Comparison of ENCODE assay signal across 29 cellular contexts in genomic region chr3:124125320-124125719, GRCh38.
"Had no signal": no experiment of that assay in that cellular context is flagged by ENCODE, and none has a peak within 500 bp of the region (broad histone marks: within the 10 kb centered on the region; RNA-seq: fewer than 3 reads in every experiment).

No MANE protein-coding gene starts in this region.

- H3K4me2 ChIP-seq: neural progenitor cell, smooth muscle cell had no signal

- H3K4me3 ChIP-seq: left ventricle myocardium inferior, lung, neural progenitor cell, psoas muscle, right lobe of liver, smooth muscle cell, suprapubic skin, thoracic aorta, tibial artery, upper lobe of right lung, uterus had no signal

- H3K36me3 ChIP-seq: left ventricle myocardium inferior, neural progenitor cell, neutrophil, right lobe of liver, suprapubic skin, thoracic aorta, tibial artery, upper lobe of right lung, uterus had no signal

- H3K9ac ChIP-seq: neural progenitor cell, parathyroid adenoma had no signal

- H3K4me1 ChIP-seq: neural progenitor cell, right lobe of liver, suprapubic skin, upper lobe of right lung, uterus had no signal

- H3K27ac ChIP-seq: left ventricle myocardium inferior, neural progenitor cell, neutrophil, parathyroid adenoma, psoas muscle, right lobe of liver, suprapubic skin, thoracic aorta, tibial artery, upper lobe of right lung, uterus had no signal

- DNase-seq: hypothalamus; immature natural killer cell; kidney; left colon; left ventricle myocardium inferior; mesendoderm; naive B cell; natural killer cell; nephron progenitor cell; occipital lobe; psoas muscle; right lobe of liver; stimulated activated CD4-positive, alpha-beta T cell treated with anti-CD3 and anti-CD28 coated beads, Interleukin-12 subunit alpha, Interleukin-12 subunit beta, amount 100 ng/mL, for 4 hours; stimulated activated CD4-positive, alpha-beta T cell treated with anti-CD3 and anti-CD28 coated beads, Interleukin-15, amount 100 ng/mL, for 24 hours; stimulated activated CD4-positive, alpha-beta T cell treated with anti-CD3 and anti-CD28 coated beads, Interleukin-2, amount 100 ng/mL, for 24 hours; stimulated activated CD4-positive, alpha-beta T cell treated with anti-CD3 and anti-CD28 coated beads, Interleukin-4, amount 100 ng/mL, for 1 hour; stimulated activated naive CD4-positive, alpha-beta T cell; tibial artery; trophoblast cell; upper lobe of right lung; uterus had no signal

- H3K27me3 ChIP-seq: neural progenitor cell, right lobe of liver, suprapubic skin, tibial artery, upper lobe of right lung, uterus had no signal

- H3K9me3 ChIP-seq: left ventricle myocardium inferior, neutrophil, psoas muscle, right lobe of liver, suprapubic skin, thoracic aorta, tibial artery, upper lobe of right lung, uterus had no signal

- FAIRE-seq: islet of Langerhans, kidney had no signal

- H2AFZ ChIP-seq: neural progenitor cell, parathyroid adenoma had no signal

- ATAC-seq: left colon, natural killer cell, psoas muscle, right lobe of liver, upper lobe of right lung had no signal
